10 cellular contexts compared by ENCODE assay signal in the genomic region with DNA sequence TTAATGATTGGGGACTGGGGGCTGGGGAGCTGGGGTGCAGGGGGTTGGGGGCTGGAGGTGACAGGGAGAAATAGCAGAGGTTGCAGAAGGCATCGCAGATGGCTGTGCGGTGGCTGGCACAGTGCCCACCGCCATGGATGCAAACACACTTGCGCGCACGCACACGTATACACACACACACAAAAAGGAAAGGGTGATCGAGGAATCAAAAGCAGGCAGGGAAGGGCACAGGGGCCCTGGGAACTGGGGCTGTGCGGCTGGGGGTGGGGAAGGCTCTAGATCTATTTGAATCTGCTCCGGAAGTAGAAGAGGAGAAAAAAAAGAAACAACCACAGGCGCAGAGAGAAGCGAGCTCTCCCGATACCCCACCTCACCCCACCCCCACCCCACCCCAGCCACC. TPM values are rescaled to one million over a fixed set of nuclear protein-coding genes. Genes with fewer than 3 reads are reported as not detected.
DNase-seq lines count a peak whose midpoint lies in the region; ATAC-seq, FAIRE-seq and TF ChIP-seq lines count a peak whose summit lies in the region.
"Had no signal": no experiment of that assay in that cellular context is flagged by ENCODE, and none has a peak within 500 bp of the region (broad histone marks: within the 10 kb centered on the region; RNA-seq: fewer than 3 reads in every experiment).

No MANE protein-coding gene starts in this region.

- H3K27me3 Mint-ChIP-seq in activated CD4-positive, alpha-beta memory T cell treated with anti-CD3 and anti-CD28 coated beads for 36 hours: no peaks in the 10 kb centered on the region
- H3K27me3 Mint-ChIP-seq in activated CD4-positive, alpha-beta memory T cell treated with anti-CD3 and anti-CD28 coated beads, Interleukin-2, amount 10 ng/mL, durations not matched to agents 7 days and 5 days: no peaks in the 10 kb centered on the region
- peaks cover 13% of the 10 kb centered on the region for H3K27me3 Mint-ChIP-seq in astrocyte (ENCODE audit: low read depth, unreplicated experiment)
- H3K27me3 Mint-ChIP-seq in Calu3 (ENCODE audit: unreplicated experiment): peaks cover 45% of the 10 kb centered on the region

- peaks cover 3% of the 10 kb centered on the region for H3K4me1 Mint-ChIP-seq in activated CD4-positive, alpha-beta memory T cell treated with anti-CD3 and anti-CD28 coated beads for 36 hours (ENCODE audit: low read depth)
- peaks cover 3% of the 10 kb centered on the region for H3K4me1 Mint-ChIP-seq in activated CD4-positive, alpha-beta memory T cell treated with anti-CD3 and anti-CD28 coated beads, Interleukin-2, amount 10 ng/mL, durations not matched to agents 7 days and 5 days
- no peaks in the 10 kb centered on the region for H3K4me1 Mint-ChIP-seq in astrocyte (ENCODE audit: low read depth, unreplicated experiment)
- no peaks in the 10 kb centered on the region for H3K4me1 Mint-ChIP-seq in Calu3 (ENCODE audit: low read depth, unreplicated experiment)
- H3K4me1 Mint-ChIP-seq: nephron had no signal

- H3K9me3 Mint-ChIP-seq in activated CD4-positive, alpha-beta memory T cell treated with anti-CD3 and anti-CD28 coated beads for 36 hours: no peaks in the 10 kb centered on the region
- no peaks in the 10 kb centered on the region for H3K9me3 Mint-ChIP-seq in activated CD4-positive, alpha-beta memory T cell treated with anti-CD3 and anti-CD28 coated beads, Interleukin-2, amount 10 ng/mL, durations not matched to agents 7 days and 5 days
- peaks cover 5% of the 10 kb centered on the region for H3K9me3 Mint-ChIP-seq in astrocyte (ENCODE audit: unreplicated experiment)
- no peaks in the 10 kb centered on the region for H3K9me3 Mint-ChIP-seq in Calu3 (ENCODE audit: low read depth, unreplicated experiment)
- H3K9me3 Mint-ChIP-seq: nephron had no signal

- no peak for TF ChIP-seq EP300 in stomach (IDR thresholded peaks at IDR 0.05)

- H3K27ac ChIP-seq in astrocyte (ENCODE audit: low read depth, low read length) (no peak overlapping the region), stomach (no peak overlapping the region)

- CTCF ChIA-PET in activated CD4-positive, alpha-beta memory T cell treated with anti-CD3 and anti-CD28 coated beads for 36 hours (lab: Charles Lee): interaction anchor here (0.9 to 1.2 kb wide), 2 partner anchors 28 to 49 kb away, joined by 3 read pairs; no protein-coding TSS in a partner anchor
- CTCF ChIA-PET in activated CD4-positive, alpha-beta memory T cell treated with anti-CD3 and anti-CD28 coated beads, Interleukin-2, amount 10 ng/mL, durations not matched to agents 7 days and 5 days (lab: Charles Lee): interaction anchor here (0.9 kb wide), 1 partner anchor 94 kb away, joined by 3 read pairs; no protein-coding TSS in a partner anchor
- CTCF ChIA-PET in Calu3 (lab: Charles Lee): interaction anchor here (0.6 kb wide), 1 partner anchor 51 kb away, joined by 4 read pairs; no protein-coding TSS in a partner anchor

- FAIRE-seq in astrocyte (lab: Jason Lieb, UNC): no peak

- H2AFZ ChIP-seq in astrocyte (ENCODE audit: low read depth, low read length): no peak overlapping the region

- H3K27ac Mint-ChIP-seq in activated CD4-positive, alpha-beta memory T cell treated with anti-CD3 and anti-CD28 coated beads for 36 hours: no peak overlapping the region
- no peak overlapping the region for H3K27ac Mint-ChIP-seq in activated CD4-positive, alpha-beta memory T cell treated with anti-CD3 and anti-CD28 coated beads, Interleukin-2, amount 10 ng/mL, durations not matched to agents 7 days and 5 days
- H3K27ac Mint-ChIP-seq in astrocyte (ENCODE audit: unreplicated experiment) (no peak overlapping the region), Calu3 (ENCODE audit: unreplicated experiment) (no peak overlapping the region)
- H3K27ac Mint-ChIP-seq: nephron had no signal

- H3K4me2 ChIP-seq in astrocyte (ENCODE audit: low read length): peak overlapping the region; percentile 78

- DNase-seq in activated CD4-positive, alpha-beta memory T cell treated with anti-CD3 and anti-CD28 coated beads for 36 hours: peak; percentile 13
- no peak for DNase-seq in activated CD4-positive, alpha-beta memory T cell treated with anti-CD3 and anti-CD28 coated beads, Interleukin-2, amount 10 ng/mL, durations not matched to agents 7 days and 5 days
- DNase-seq in NCI-H524 treated with DMSO at 0.1 percent for 48 hours (lab: John Stamatoyannopoulos, UW): peak; percentile 92
- DNase-seq in astrocyte (ENCODE audit: low read depth): peak; percentile 1
- DNase-seq in stomach: no peak
- no peak for DNase-seq in left cardiac atrium
- DNase-seq in Calu3: no peak
- DNase-seq in iPS-NIHi7 (ENCODE audit: extremely low spot score): no peak

- H3K4me3 Mint-ChIP-seq in activated CD4-positive, alpha-beta memory T cell treated with anti-CD3 and anti-CD28 coated beads for 36 hours: peak overlapping the region; percentile 53
- H3K4me3 Mint-ChIP-seq in activated CD4-positive, alpha-beta memory T cell treated with anti-CD3 and anti-CD28 coated beads, Interleukin-2, amount 10 ng/mL, durations not matched to agents 7 days and 5 days: no peak overlapping the region
- H3K4me3 Mint-ChIP-seq in astrocyte (ENCODE audit: unreplicated experiment) (no peak overlapping the region), Calu3 (ENCODE audit: low read depth, unreplicated experiment) (no peak overlapping the region)

- POLR2A ChIA-PET in activated CD4-positive, alpha-beta memory T cell treated with anti-CD3 and anti-CD28 coated beads for 36 hours (lab: Charles Lee): no interaction called here
- POLR2A ChIA-PET in activated CD4-positive, alpha-beta memory T cell treated with anti-CD3 and anti-CD28 coated beads, Interleukin-2, amount 10 ng/mL, durations not matched to agents 7 days and 5 days (lab: Charles Lee): no interaction called here

- H3K4me1 ChIP-seq in astrocyte (ENCODE audit: insufficient read depth, low read length) (no peaks in the 10 kb centered on the region), stomach (peaks cover 0 to 8% (median 2%) of the 10 kb centered on the region in 4 donors)
- H3K4me1 ChIP-seq: breast epithelium had no signal

- WGBS in stomach, 5 donors: 40 to 59% (median 56%) methylated on average over 13 of the region's 13 CpGs

- no peaks in the 10 kb centered on the region for H3K36me3 Mint-ChIP-seq in activated CD4-positive, alpha-beta memory T cell treated with anti-CD3 and anti-CD28 coated beads for 36 hours
- H3K36me3 Mint-ChIP-seq in activated CD4-positive, alpha-beta memory T cell treated with anti-CD3 and anti-CD28 coated beads, Interleukin-2, amount 10 ng/mL, durations not matched to agents 7 days and 5 days (ENCODE audit: low read depth): no peaks in the 10 kb centered on the region
- H3K36me3 Mint-ChIP-seq in astrocyte (ENCODE audit: low read depth, unreplicated experiment) (peaks cover 28% of the 10 kb centered on the region), Calu3 (ENCODE audit: insufficient read depth, unreplicated experiment) (no peaks in the 10 kb centered on the region)

- BruUV-seq in Calu3 (replicated peaks; lab: Mats Ljungman, UMichigan): no TSS peak

- TF ChIP-seq POLR2A in stomach (IDR thresholded peaks at IDR 0.05): no peak

- no peak overlapping the region for H3K9ac ChIP-seq in astrocyte (ENCODE audit: low read length)

- no peaks in the 10 kb centered on the region for H3K79me2 ChIP-seq in astrocyte (ENCODE audit: insufficient read depth, low read length)

- intact Hi-C loops in activated CD4-positive, alpha-beta memory T cell treated with anti-CD3 and anti-CD28 coated beads for 36 hours (cut with micrococcal nuclease): no loop called here
- intact Hi-C loops in stomach (cut with DNase I; ENCODE audit: low total_unique reads): no loop called here
- intact Hi-C loops in left cardiac atrium (cut with DNase I): no loop called here
- intact Hi-C loops in Calu3 (cut with micrococcal nuclease; ENCODE audit: unreplicated experiment): no loop called here

- H4K20me1 ChIP-seq in astrocyte (ENCODE audit: insufficient read depth, low read length): no peaks in the 10 kb centered on the region

- H3K36me3 ChIP-seq in astrocyte (ENCODE audit: insufficient read depth, low read length): no peaks in the 10 kb centered on the region
- no peaks in the 10 kb centered on the region for H3K36me3 ChIP-seq in stomach
- H3K36me3 ChIP-seq: breast epithelium had no signal

- ATAC-seq in left cardiac atrium: no peak

- no peak for TF ChIP-seq CTCF in astrocyte (IDR thresholded peaks at IDR 0.05; ENCODE audit: insufficient read depth, low read depth, low read length)
- no peak for TF ChIP-seq CTCF in stomach (IDR thresholded peaks at IDR 0.05)
- no peak for TF ChIP-seq CTCF in Calu3 (IDR thresholded peaks at IDR 0.05; ENCODE audit: unreplicated experiment)

- no peaks in the 10 kb centered on the region for H3K9me3 ChIP-seq in astrocyte (ENCODE audit: insufficient read depth, low read depth, low read length)
- no peaks in the 10 kb centered on the region for H3K9me3 ChIP-seq in stomach
- H3K9me3 ChIP-seq: breast epithelium had no signal

- no peak overlapping the region for H3K4me3 ChIP-seq in astrocyte (ENCODE audit: insufficient read depth, low read depth, low read length)
- H3K4me3 ChIP-seq in stomach: peak overlapping the region in 3 of 4 donors; percentile 17 to 25 (median 22)

- H3K27me3 ChIP-seq in astrocyte (ENCODE audit: insufficient read depth, low read length) (no peaks in the 10 kb centered on the region), stomach (no peaks in the 10 kb centered on the region)
- H3K27me3 ChIP-seq: breast epithelium had no signal

RNA-seq across cellular contexts. Expression of gene ZFHX2, which starts 39.4 kb away (rescaled TPM):
- total RNA-seq in activated CD4-positive, alpha-beta memory T cell treated with anti-CD3 and anti-CD28 coated beads for 36 hours: 1 to 10 TPM; 1.2 to 1.4 TPM
- 1 to 10 TPM; 1.5 to 1.8 TPM for total RNA-seq in activated CD4-positive, alpha-beta memory T cell treated with anti-CD3 and anti-CD28 coated beads, Interleukin-2, amount 10 ng/mL, durations not matched to agents 7 days and 5 days
- total RNA-seq in astrocyte (27.3 TPM in 2 replicates), stomach (1 to 10 TPM in 1 of 5 donors, under 1 TPM in 4; under 0.01 to 2.9 (median 0.43) TPM), left cardiac atrium (1 to 10 TPM in 1 of 2 donors, under 1 TPM in 1; 0.89 to 1.3 TPM), Calu3 (2022) (3.7 TPM in 2 replicates)
- 1 to 10 TPM in 1 of 3 donors, under 1 TPM in 1, not detected in 1; 0.68 to 1.1 TPM for polyA plus RNA-seq in stomach

RNA-seq across cellular contexts. Expression of gene NGDN, which starts 42.7 kb away (rescaled TPM):
- total RNA-seq in activated CD4-positive, alpha-beta memory T cell treated with anti-CD3 and anti-CD28 coated beads for 36 hours: 10 to 100 TPM; 42.1 to 44.1 TPM
- 10 to 100 TPM; 34.8 to 39.0 TPM for total RNA-seq in activated CD4-positive, alpha-beta memory T cell treated with anti-CD3 and anti-CD28 coated beads, Interleukin-2, amount 10 ng/mL, durations not matched to agents 7 days and 5 days
- total RNA-seq in astrocyte: 28.6 and 31.2 TPM in 2 replicates
- total RNA-seq in stomach: 10 to 100 TPM in 4 of 5 donors, 1 to 10 TPM in 1; 3.5 to 72.7 (median 20.3) TPM
- 10 to 100 TPM; 27.6 to 38.5 (median 35.7) TPM for polyA plus RNA-seq in stomach
- total RNA-seq in left cardiac atrium: 10 to 100 TPM; 20.1 to 23.6 TPM
- total RNA-seq in Calu3 (2022): 42.2 and 52.0 TPM in 2 replicates

RNA-seq across cellular contexts. Expression of gene THTPA, which starts 43.9 kb away (rescaled TPM):
- total RNA-seq in activated CD4-positive, alpha-beta memory T cell treated with anti-CD3 and anti-CD28 coated beads for 36 hours: 1 to 10 TPM; 7.7 to 8.2 TPM
- 10 to 100 TPM; 11.6 to 11.8 TPM for total RNA-seq in activated CD4-positive, alpha-beta memory T cell treated with anti-CD3 and anti-CD28 coated beads, Interleukin-2, amount 10 ng/mL, durations not matched to agents 7 days and 5 days
- total RNA-seq in astrocyte (6.8 and 8.1 TPM in 2 replicates), stomach (100 to 1,000 TPM in 1 of 5 donors, 10 to 100 TPM in 3, 1 to 10 TPM in 1; 8.5 to 170 (median 20.6) TPM), left cardiac atrium (10 to 100 TPM; 17.3 to 18.9 TPM), Calu3 (2022) (15.4 and 18.3 TPM in 2 replicates)
- 10 to 100 TPM in 2 of 3 donors, 1 to 10 TPM in 1; 8.6 to 16.7 (median 15.9) TPM for polyA plus RNA-seq in stomach

RNA-seq across cellular contexts. Expression of gene AP1G2, which starts 55.4 kb away (rescaled TPM):
- total RNA-seq in activated CD4-positive, alpha-beta memory T cell treated with anti-CD3 and anti-CD28 coated beads for 36 hours: 100 to 1,000 TPM; 182 to 190 TPM
- 100 to 1,000 TPM; 263 to 275 TPM for total RNA-seq in activated CD4-positive, alpha-beta memory T cell treated with anti-CD3 and anti-CD28 coated beads, Interleukin-2, amount 10 ng/mL, durations not matched to agents 7 days and 5 days
- total RNA-seq in astrocyte: 73.6 and 80.9 TPM in 2 replicates
- 100 to 1,000 TPM in 4 of 5 donors, 10 to 100 TPM in 1; 39.1 to 531 (median 212) TPM for total RNA-seq in stomach
- 100 to 1,000 TPM in 2 of 3 donors, 10 to 100 TPM in 1; 85.9 to 214 (median 113) TPM for polyA plus RNA-seq in stomach
- total RNA-seq in left cardiac atrium: 10 to 100 TPM; 16.5 to 32.3 TPM
- 152 and 173 TPM in 2 replicates for total RNA-seq in Calu3 (2022)

Comparison
In these comparisons a context has a peak if more than half of its experiments do, and no peak if none do; other contexts are left out.
1. DNase-seq: peak in activated CD4-positive, alpha-beta memory T cell treated with anti-CD3 and anti-CD28 coated beads for 36 hours (single experiment), NCI-H524 treated with DMSO at 0.1 percent for 48 hours (single experiment) and astrocyte (single experiment); none in activated CD4-positive, alpha-beta memory T cell treated with anti-CD3 and anti-CD28 coated beads, Interleukin-2, amount 10 ng/mL, durations not matched to agents 7 days and 5 days (single experiment), stomach (single experiment), left cardiac atrium (single experiment), Calu3 (single experiment) and iPS-NIHi7 (single experiment).